8 cellular contexts compared by ENCODE assay signal in the genomic region with DNA sequence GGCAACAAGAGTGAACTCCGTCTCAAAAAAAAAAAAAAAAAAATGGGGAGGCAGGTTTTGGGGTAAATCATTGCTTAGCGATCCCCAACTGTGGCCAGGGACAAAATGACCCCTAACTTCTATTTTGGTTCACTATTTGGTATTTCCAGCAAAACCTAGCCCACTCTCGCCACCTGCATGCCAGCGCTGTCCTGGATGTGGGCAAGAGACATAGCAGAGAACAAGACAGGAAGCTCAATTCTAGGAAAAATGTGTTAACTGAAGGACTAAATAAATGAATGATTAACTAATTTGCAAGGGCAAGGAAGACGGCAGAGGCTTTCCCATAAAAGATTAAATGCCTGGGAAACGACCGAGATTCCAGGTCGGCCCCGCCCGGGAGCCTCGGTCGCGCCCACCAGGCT. TPM values are rescaled to one million over a fixed set of nuclear protein-coding genes. Genes with fewer than 3 reads are reported as not detected.
DNase-seq lines count a peak whose midpoint lies in the region; ATAC-seq and TF ChIP-seq lines count a peak whose summit lies in the region.

No MANE protein-coding gene starts in this region.

- DNase-seq in GM06990 (ENCODE audit: extremely low read depth, insufficient read length) (no peak), choroid plexus epithelial cell (ENCODE audit: low read depth) (no peak), mucosa of descending colon (no peak), cerebellum (ENCODE audit: low spot score) (no peak), GDM1 (lab: John Stamatoyannopoulos, UW) (no peak)
- no peak for DNase-seq in Jurkat, Clone E6-1 (ENCODE audit: low read depth, low spot score)
- DNase-seq in stimulated activated CD4-positive, alpha-beta T cell treated with anti-CD3 and anti-CD28 coated beads, Interleukin-4, amount 100 ng/mL, for 4 hours, result no peak

- H3K27me3 ChIP-seq in GM06990 (replicated peaks; ENCODE audit: control insufficient read depth, insufficient read depth, low read length), result no peaks in the 10 kb centered on the region

- H3K36me3 ChIP-seq in GM06990 (ENCODE audit: control insufficient read depth, insufficient read depth, low read length) (peaks cover 6% of the 10 kb centered on the region), mucosa of descending colon (ENCODE audit: low read depth) (no peaks in the 10 kb centered on the region)

- H3K4me1 ChIP-seq in mucosa of descending colon (ENCODE audit: low read depth), result no peaks in the 10 kb centered on the region

- intact Hi-C loops in mucosa of descending colon (cut with DNase I, micrococcal nuclease), result no loop called here

- no peaks in the 10 kb centered on the region for H3K9me3 ChIP-seq in mucosa of descending colon

- TF ChIP-seq CTCF in GM06990 (IDR thresholded peaks at IDR 0.05; ENCODE audit: insufficient read depth, low read length, poor library complexity, severe bottlenecking), result peak; percentile 13
- TF ChIP-seq CTCF in choroid plexus epithelial cell (conservative IDR thresholded peaks at IDR 0.05; ENCODE audit: low read depth, low read length), result peak; percentile 21
- TF ChIP-seq CTCF in mucosa of descending colon (IDR thresholded peaks at IDR 0.05), result no peak

- peak overlapping the region; percentile 69 for H3K4me3 ChIP-seq in GM06990 (replicated peaks; ENCODE audit: low read depth, low read length)
- peak overlapping the region; percentile 78 for H3K4me3 ChIP-seq in Jurkat, Clone E6-1 (ENCODE audit: low read length)
- peak overlapping the region; percentile 85 for H3K4me3 ChIP-seq in choroid plexus epithelial cell (ENCODE audit: low read depth, low read length)
- peak overlapping the region; percentile 43 for H3K4me3 ChIP-seq in mucosa of descending colon

- ATAC-seq in mucosa of descending colon (peak; percentile 78), HG02798 (IDR thresholded peaks at IDR 0.05; ENCODE audit: poor library complexity, unreplicated experiment) (no peak)

RNA-seq across cellular contexts. Expression of a gene that starts 0.4 kb away (rescaled TPM):
- 29.1 TPM for polyA plus RNA-seq in Jurkat, Clone E6-1 (2012; ENCODE audit: insufficient read depth, insufficient read length)
- total RNA-seq in mucosa of descending colon, result 10 to 100 TPM in 2 of 3 donors, 1 to 10 TPM in 1; 8.8 to 19.4 (median 17.7) TPM
- 8.3 TPM for total RNA-seq in cerebellum

RNA-seq across cellular contexts. Expression of a gene that starts 6.4 kb away (rescaled TPM):
- 3.6 TPM for polyA plus RNA-seq in Jurkat, Clone E6-1 (2012; ENCODE audit: insufficient read depth, insufficient read length)
- 10 to 100 TPM; 15.8 to 36.3 (median 22.9) TPM for total RNA-seq in mucosa of descending colon
- total RNA-seq in cerebellum, result 3.9 TPM

RNA-seq across cellular contexts. Expression of a gene that starts 16.5 kb away (rescaled TPM):
- 10.1 TPM for polyA plus RNA-seq in Jurkat, Clone E6-1 (2012; ENCODE audit: insufficient read depth, insufficient read length)
- total RNA-seq in mucosa of descending colon (10 to 100 TPM; 31.6 to 44.4 (median 43.5) TPM), cerebellum (11.3 TPM)

RNA-seq across cellular contexts. Expression of a gene that starts 16.9 kb away (rescaled TPM):
- polyA plus RNA-seq in Jurkat, Clone E6-1 (2012; ENCODE audit: insufficient read depth, insufficient read length), result 624 TPM
- total RNA-seq in mucosa of descending colon (100 to 1,000 TPM; 358 to 430 (median 419) TPM), cerebellum (113 TPM)

RNA-seq across cellular contexts. Expression of a gene that starts 41.4 kb away (rescaled TPM):
- polyA plus RNA-seq in Jurkat, Clone E6-1 (2012; ENCODE audit: insufficient read depth, insufficient read length), result 4.0 TPM
- 10 to 100 TPM; 76.9 to 97.3 (median 88.8) TPM for total RNA-seq in mucosa of descending colon
- 26.3 TPM for total RNA-seq in cerebellum
